In the genomic region with DNA sequence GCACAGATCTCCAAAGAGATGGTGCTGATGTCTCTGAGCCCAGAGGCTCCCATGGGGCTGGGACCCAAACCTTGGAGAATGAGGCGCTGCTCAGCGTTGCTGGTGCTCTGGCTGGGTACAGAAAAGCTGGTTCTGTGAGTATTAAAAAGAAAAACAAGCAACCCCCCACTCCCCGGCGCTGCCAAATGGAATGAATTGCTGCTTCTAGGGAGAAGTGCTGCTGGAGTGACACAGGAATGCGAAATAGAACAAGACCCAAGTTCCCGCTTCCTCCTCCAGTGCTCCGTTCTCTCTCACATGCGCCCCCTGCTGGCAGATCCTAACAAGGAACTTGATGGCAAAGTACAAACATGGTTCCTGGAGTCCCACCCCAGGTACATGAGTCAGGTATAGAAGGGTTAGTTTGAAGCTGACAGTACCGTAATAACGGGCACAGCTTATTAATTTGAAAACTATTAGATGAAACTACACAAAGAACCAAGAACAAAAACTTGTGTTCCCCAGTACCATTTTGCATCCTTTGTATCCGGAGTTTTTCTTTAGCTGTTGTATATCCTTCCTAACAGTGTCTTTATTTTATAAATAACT, we compare ENCODE assay signal across 8 cellular contexts. TPM values are rescaled to one million over a fixed set of nuclear protein-coding genes. Genes with fewer than 3 reads are reported as not detected.
DNase-seq lines count a peak whose midpoint lies in the region; ATAC-seq and TF ChIP-seq lines count a peak whose summit lies in the region.

No MANE protein-coding gene starts in this region.

- 13 to 17% methylated on average over 11 of the region's 11 CpGs for WGBS in esophagus squamous epithelium, 2 donors

- DNase-seq in Daoy (ENCODE audit: low read depth) (peak; percentile 88), LoVo (ENCODE audit: low spot score) (peak; percentile 87), Peyer's patch (peak; percentile 95 to 98 (median 98)), esophagus squamous epithelium (lab: John Stamatoyannopoulos, UW) (peak; percentile 23), natural killer cell (peak; percentile 85)
- DNase-seq in activated T-cell treated with anti-CD3 and anti-CD28 coated beads, Interleukin-2, amount 50 U/mL, for 1 hour: peak; percentile 91
- DNase-seq in stimulated activated CD8-positive, alpha-beta memory T cell treated with anti-CD3 and anti-CD28 coated beads, Interleukin-7, amount 100 ng/mL, for 48 hours (ENCODE audit: extremely low read depth in 1 of 2, low read depth in 1 of 2): peak; percentile 68 to 91

- H3K4me3 Mint-ChIP-seq in natural killer cell: peak overlapping the region; percentile 52

- H3K4me1 ChIP-seq in Peyer's patch (peaks cover 0 to 7% (median 3%) of the 10 kb centered on the region in 4 donors), esophagus squamous epithelium (peaks cover 10 to 31% (median 10%) of the 10 kb centered on the region in 3 donors)

- H3K9me3 Mint-ChIP-seq in natural killer cell: no peaks in the 10 kb centered on the region

- peak overlapping the region in 1 of 4 donors; percentile 26 for H3K4me3 ChIP-seq in Peyer's patch
- peak overlapping the region in 1 of 4 donors; percentile 21 for H3K4me3 ChIP-seq in esophagus squamous epithelium

- no peaks in the 10 kb centered on the region for H3K27me3 Mint-ChIP-seq in natural killer cell (ENCODE audit: low read depth in 2 of 2)

- no peaks in the 10 kb centered on the region for H3K27me3 ChIP-seq in Peyer's patch
- no peaks in the 10 kb centered on the region for H3K27me3 ChIP-seq in esophagus squamous epithelium

- TF ChIP-seq POLR2A in Peyer's patch (IDR thresholded peaks at IDR 0.05) (no peak), esophagus squamous epithelium (IDR thresholded peaks at IDR 0.05) (no peak)

- H3K9me3 ChIP-seq in Peyer's patch: no peaks in the 10 kb centered on the region
- no peaks in the 10 kb centered on the region for H3K9me3 ChIP-seq in esophagus squamous epithelium

- peaks cover 27 to 32% of the 10 kb centered on the region in 2 donors for H3K4me1 Mint-ChIP-seq in natural killer cell

- ATAC-seq in natural killer cell: peak; percentile 33 to 35 (median 34)
- ATAC-seq in HG03439 (IDR thresholded peaks at IDR 0.05; ENCODE audit: unreplicated experiment): no peak

- no peaks in the 10 kb centered on the region for H3K36me3 Mint-ChIP-seq in natural killer cell

- intact Hi-C loops in esophagus squamous epithelium (cut with DNase I): loop anchor here (2.0 kb wide), 1 partner anchor 84 kb away; no protein-coding TSS in a partner anchor
- intact Hi-C loops in natural killer cell (cut with micrococcal nuclease): loop anchor here (1.0 kb wide), 1 partner anchor 84 kb away; no protein-coding TSS in a partner anchor

- H3K27ac Mint-ChIP-seq in natural killer cell: peak overlapping the region in 1 of 2 donors; percentile 60

- H3K36me3 ChIP-seq in Peyer's patch: peaks cover 0 to 8% (median 0%) of the 10 kb centered on the region in 3 donors
- H3K36me3 ChIP-seq in esophagus squamous epithelium: peaks cover 0 to 14% (median 2%) of the 10 kb centered on the region in 3 donors

- peak; percentile 83 to 94 (median 92) for TF ChIP-seq CTCF in Peyer's patch (IDR thresholded peaks at IDR 0.05)
- peak; percentile 86 to 95 (median 92) for TF ChIP-seq CTCF in esophagus squamous epithelium (IDR thresholded peaks at IDR 0.05)
- peak; percentile 85 for TF ChIP-seq CTCF in natural killer cell (IDR thresholded peaks at IDR 0.05)

- H3K27ac ChIP-seq in Peyer's patch (peak overlapping the region in 1 of 4 donors; percentile 25), esophagus squamous epithelium (peak overlapping the region in 2 of 4 donors; percentile 35 to 48)

RNA-seq across cellular contexts. Expression of a gene that starts 2.1 kb away (rescaled TPM):
- 57.8 and 69.5 TPM in 2 replicates for total RNA-seq in Daoy (2014; rRNA removed; shearing (Covaris generic))
- 10 to 100 TPM; 23.1 to 81.7 (median 39.2) TPM for total RNA-seq in Peyer's patch
- total RNA-seq in esophagus squamous epithelium: 10 to 100 TPM; 19.8 to 35.7 (median 30.8) TPM
- total RNA-seq in natural killer cell: 10 to 100 TPM; 71.5 to 91.3 (median 75.9) TPM

RNA-seq across cellular contexts. Expression of a gene that starts 29.0 kb away (rescaled TPM):
- 31.8 and 32.6 TPM in 2 replicates for total RNA-seq in Daoy (2014; rRNA removed; shearing (Covaris generic))
- total RNA-seq in Peyer's patch (10 to 100 TPM; 58.6 to 82.4 (median 75.2) TPM), esophagus squamous epithelium (10 to 100 TPM; 51.4 to 65.6 (median 58.7) TPM), natural killer cell (10 to 100 TPM; 47.3 to 54.9 (median 49.9) TPM)

Comparison
In these comparisons a context has a peak if more than half of its experiments do, and no peak if none do; other contexts are left out.
1. DNase-seq: peak in every context shown above with its lines; median percentile 98 in Peyer's patch; 91 in activated T-cell treated with anti-CD3 and anti-CD28 coated beads, Interleukin-2, amount 50 U/mL, for 1 hour; 88 in Daoy; 87 in LoVo; 85 in natural killer cell; 80 in stimulated activated CD8-positive, alpha-beta memory T cell treated with anti-CD3 and anti-CD28 coated beads, Interleukin-7, amount 100 ng/mL, for 48 hours; 23 in esophagus squamous epithelium.